In genomic region chr1:219277304-219277840, GRCh38 we compare ENCODE assay signal across 18 cellular contexts.
"Had no signal": no experiment of that assay in that cellular context is flagged by ENCODE, and none has a peak within 500 bp of the region (broad histone marks: within the 10 kb centered on the region; RNA-seq: fewer than 3 reads in every experiment).

No MANE protein-coding gene starts in this region.

- H3K27me3 ChIP-seq: body of pancreas, tibial artery had no signal

- H3K4me3 ChIP-seq: body of pancreas, coronary artery, lung, tibial artery had no signal

- H3K9me3 ChIP-seq: body of pancreas, tibial artery had no signal

- H3K4me1 ChIP-seq: tibial artery had no signal

- H3K36me3 ChIP-seq: tibial artery had no signal

- ATAC-seq: activated CD8-positive, alpha-beta T cell treated with anti-CD3 and anti-CD28 coated beads for 36 hours; activated naive CD4-positive, alpha-beta T cell treated with anti-CD3 and anti-CD28 coated beads, Interleukin-2, amount 50 U/mL, for 72 hours; body of pancreas; stimulated activated effector memory CD8-positive, alpha-beta T cell treated with anti-CD3 and anti-CD28 coated beads, Interleukin-12 subunit alpha, Interleukin-12 subunit beta, amount 100 ng/mL, for 72 hours; T-helper 17 cell; WTC11 had no signal

- H3K27ac ChIP-seq: body of pancreas, coronary artery, tibial artery had no signal

- DNase-seq: activated CD4-positive, alpha-beta T cell treated with anti-CD3 and anti-CD28 coated beads for 4 hours; activated CD8-positive, alpha-beta T cell treated with anti-CD3 and anti-CD28 coated beads for 36 hours; activated gamma-delta T cell; activated T-cell treated with anti-CD3 and anti-CD28 coated beads, Interleukin-2, amount 50 U/mL, for 48 hours; amniotic stem cell; body of pancreas; central memory CD4-positive, alpha-beta T cell; head of caudate nucleus; naive B cell; stimulated activated CD4-positive, alpha-beta T cell treated with anti-CD3 and anti-CD28 coated beads, Interleukin-12 subunit alpha, Interleukin-12 subunit beta, amount 100 ng/mL, for 4 hours; stimulated activated CD4-positive, alpha-beta T cell treated with anti-CD3 and anti-CD28 coated beads, Interleukin-2, amount 100 ng/mL, for 24 hours; T-helper 17 cell; tibial artery had no signal
